ENCODE assay signal across 18 cellular contexts in the genomic region with DNA sequence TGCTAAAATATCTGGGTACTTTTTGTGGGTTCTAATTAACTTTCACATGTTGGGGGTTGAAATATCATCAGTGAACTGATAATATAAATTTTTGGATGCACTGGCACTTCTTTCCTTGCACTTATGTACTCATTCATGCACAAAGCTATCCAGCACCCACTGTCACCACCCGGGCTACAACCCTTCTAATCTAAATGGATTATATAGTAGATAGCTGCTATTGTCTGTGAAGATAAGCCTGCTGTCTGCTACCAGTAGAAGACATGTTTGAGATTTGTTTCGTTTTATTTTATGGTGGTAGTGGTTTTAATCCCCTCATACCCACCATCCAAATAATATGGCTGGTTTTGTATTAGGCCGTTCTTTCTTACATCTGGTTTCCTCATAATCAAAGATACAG.
A peak's percentile ranks its signal among the peaks of the same experiment; 100 is the strongest.
DNase-seq lines count a peak whose midpoint lies in the region; TF ChIP-seq lines count a peak whose summit lies in the region.
"Had no signal": no experiment of that assay in that cellular context is flagged by ENCODE, and none has a peak within 500 bp of the region (broad histone marks: within the 10 kb centered on the region; RNA-seq: fewer than 3 reads in every experiment).

No MANE protein-coding gene starts in this region.

- H3K79me2 ChIP-seq in SK-N-SH (ENCODE audit: insufficient read depth), result no peaks in the 10 kb centered on the region

- no peak overlapping the region for H3K4me2 ChIP-seq in SK-N-SH
- H3K4me2 ChIP-seq: BLaER1 treated with 17β-estradiol and CSF1 and Interleukin-3, amounts not matched to agents 10 nM and 100 nM had no signal

- DNase-seq in NCI-H1694 treated with DMSO at 0.1 percent for 48 hours (lab: John Stamatoyannopoulos, UW), result peak; percentile 36
- DNase-seq in NCI-H1694 (lab: John Stamatoyannopoulos, UW), result no peak
- no peak for DNase-seq in SK-N-SH
- DNase-seq in glutamatergic neuron, result no peak
- DNase-seq in DMS 273 treated with DMSO at 0.1 percent for 48 hours (lab: John Stamatoyannopoulos, UW), result no peak
- no peak for DNase-seq in Ammon's horn (ENCODE audit: low spot score)
- DNase-seq: BE2C; Calu3; CD4-positive, alpha-beta T cell; CD8-positive, alpha-beta memory T cell; DMS153; DND-41; GOT3; HFFc6 had no signal

- H3K9me3 ChIP-seq in SK-N-SH, result no peaks in the 10 kb centered on the region
- H3K9me3 ChIP-seq: BE2C, HAP-1 had no signal

- H3K36me3 Mint-ChIP-seq in glutamatergic neuron (ENCODE audit: unreplicated experiment), result no peaks in the 10 kb centered on the region

- peak in 1 of 2 experiments; percentile 99; a peak in 2 of 4 replicates for TF ChIP-seq EP300 in SK-N-SH (IDR thresholded peaks at IDR 0.05; ENCODE audit: borderline replicate concordance in 1 of 2, low read depth in 1 of 2, low read length in 1 of 2)

- no peaks in the 10 kb centered on the region for H3K9me2 ChIP-seq in SK-N-SH

- H4K20me1 ChIP-seq in SK-N-SH (ENCODE audit: insufficient read depth), result no peaks in the 10 kb centered on the region
- H4K20me1 ChIP-seq: BLaER1 treated with 17β-estradiol and CSF1 and Interleukin-3, amounts not matched to agents 10 nM and 100 nM had no signal

- H3K27me3 Mint-ChIP-seq in glutamatergic neuron (ENCODE audit: unreplicated experiment), result no peaks in the 10 kb centered on the region
- H3K27me3 Mint-ChIP-seq: CD4-positive, alpha-beta T cell; CD8-positive, alpha-beta memory T cell had no signal

- no peak overlapping the region for H2AFZ ChIP-seq in SK-N-SH (ENCODE audit: low read depth)

- no peak for TF ChIP-seq CTCF in SK-N-SH (IDR thresholded peaks at IDR 0.05)
- no peak for TF ChIP-seq CTCF in glutamatergic neuron (IDR thresholded peaks at IDR 0.05; ENCODE audit: partially characterized antibody, unreplicated experiment)

- no peaks in the 10 kb centered on the region for H3K9me3 Mint-ChIP-seq in glutamatergic neuron (ENCODE audit: unreplicated experiment)
- H3K9me3 Mint-ChIP-seq: HFFc6 had no signal

- peaks cover 22% of the 10 kb centered on the region for H3K4me1 Mint-ChIP-seq in glutamatergic neuron (ENCODE audit: low read depth, unreplicated experiment)
- H3K4me1 Mint-ChIP-seq: CD8-positive, alpha-beta memory T cell had no signal

- CTCF ChIA-PET in SK-N-SH (lab: Yijun Ruan, JAX), result interaction anchor here (0.5 to 3.2 kb wide), 22 partner anchors 8 to 584 kb away, joined by 3 to 44 read pairs (median 6); no protein-coding TSS in a partner anchor

- peaks cover 0 to 24% of the 10 kb centered on the region in 2 experiments for H3K36me3 ChIP-seq in SK-N-SH (replicated peaks in 1 of 2; ENCODE audit: control insufficient read depth in 1 of 2, insufficient read depth in 2 of 2, low read length in 1 of 2)
- H3K36me3 ChIP-seq: BE2C, HAP-1 had no signal

- peak; percentile 47 for TF ChIP-seq RAD21 in SK-N-SH (IDR thresholded peaks at IDR 0.05; ENCODE audit: low read length)

- H3K4me1 ChIP-seq in SK-N-SH (ENCODE audit: control insufficient read depth in 1 of 2, insufficient read depth in 2 of 2, low read depth in 1 of 2, low read length in 1 of 2), result peaks cover 12 to 69% of the 10 kb centered on the region in 2 experiments
- H3K4me1 ChIP-seq: BLaER1 treated with 17β-estradiol and CSF1 and Interleukin-3, amounts not matched to agents 10 nM and 100 nM had no signal

- H3F3A ChIP-seq in SK-N-SH (replicated peaks; ENCODE audit: insufficient read depth), result peaks cover 12% of the 10 kb centered on the region

- POLR2A ChIA-PET in SK-N-SH (lab: Yijun Ruan, JAX), result interaction anchor here (0.8 to 3.4 kb wide), 11 partner anchors 9 to 543 kb away, joined by 3 to 16 read pairs (median 8); no protein-coding TSS in a partner anchor

- no peak overlapping the region for H3K4me3 ChIP-seq in SK-N-SH (ENCODE audit: low read depth in 2 of 2, low read length in 1 of 2)
- H3K4me3 ChIP-seq: BLaER1 treated with 17β-estradiol and CSF1 and Interleukin-3, amounts not matched to agents 10 nM and 100 nM; HAP-1 had no signal

- peak overlapping the region in 1 of 2 experiments; percentile 100; a peak in 2 of 4 replicates for H3K27ac ChIP-seq in SK-N-SH (ENCODE audit: low read depth in 2 of 2, low read length in 1 of 2)
- H3K27ac ChIP-seq: 22Rv1; BLaER1 treated with 17β-estradiol and CSF1 and Interleukin-3, amounts not matched to agents 10 nM and 100 nM had no signal

- H3K9ac ChIP-seq in SK-N-SH, result no peak overlapping the region
- H3K9ac ChIP-seq: BLaER1 treated with 17β-estradiol and CSF1 and Interleukin-3, amounts not matched to agents 10 nM and 100 nM had no signal

- H3K27me3 ChIP-seq in SK-N-SH (ENCODE audit: insufficient read depth), result no peaks in the 10 kb centered on the region
- H3K27me3 ChIP-seq: BE2C; BLaER1 treated with 17β-estradiol and CSF1 and Interleukin-3, amounts not matched to agents 10 nM and 100 nM had no signal

- 54% methylated on average over 3 of the region's 3 CpGs for WGBS in SK-N-SH (ENCODE audit: low lambda C conversion rate)

- peak overlapping the region; percentile 65 for H3K27ac Mint-ChIP-seq in glutamatergic neuron (ENCODE audit: unreplicated experiment)
- H3K27ac Mint-ChIP-seq: CD14-positive monocyte; CD4-positive, alpha-beta T cell; CD8-positive, alpha-beta memory T cell; HFFc6 had no signal

- no peak overlapping the region for H3K4me3 Mint-ChIP-seq in glutamatergic neuron (ENCODE audit: unreplicated experiment)
- H3K4me3 Mint-ChIP-seq: CD14-positive monocyte; CD4-positive, alpha-beta T cell; CD8-positive, alpha-beta memory T cell; HFFc6 had no signal

TF ChIP-seq in SK-N-SH, 30 proteins besides CTCF, POLR2A, EP300 and RAD21:
- TF ChIP-seq CHD2 (IDR thresholded peaks at IDR 0.05; ENCODE audit: low read length, partially characterized antibody) (peak; percentile 70), NFIC (IDR thresholded peaks at IDR 0.05; ENCODE audit: borderline replicate concordance) (peak; percentile 18; the same call in 1 of the 2 replicates), POLR2AphosphoS5 (IDR thresholded peaks at IDR 0.05; ENCODE audit: low read depth, low read length) (0 out of 2 replicates have a peak, but pooled peaks have one; percentile 18), FOXJ3 (CRISPR knock-in tag; IDR thresholded peaks at IDR 0.05) (peak; percentile 61), ELF1 (IDR thresholded peaks at IDR 0.05) (no peak), TEAD4 (IDR thresholded peaks at IDR 0.05; ENCODE audit: borderline replicate concordance, insufficient read depth) (peak; percentile 16; the same call in 1 of the 2 replicates), JUND (IDR thresholded peaks at IDR 0.05) (peak; percentile 19; the same call in 1 of the 2 replicates), GATA2 (CRISPR knock-in tag; IDR thresholded peaks at IDR 0.05) (peak; percentile 95), SMC3 (IDR thresholded peaks at IDR 0.05; ENCODE audit: low read depth, low read length) (0 out of 2 replicates have a peak, but pooled peaks have one; percentile 4), MXI1 (IDR thresholded peaks at IDR 0.05; ENCODE audit: low read depth, low read length) (peak; percentile 38; the same call in 1 of the 2 replicates), RCOR1 (IDR thresholded peaks at IDR 0.05; ENCODE audit: low read length) (peak; percentile 95)
- TF ChIP-seq, protein P1, sequence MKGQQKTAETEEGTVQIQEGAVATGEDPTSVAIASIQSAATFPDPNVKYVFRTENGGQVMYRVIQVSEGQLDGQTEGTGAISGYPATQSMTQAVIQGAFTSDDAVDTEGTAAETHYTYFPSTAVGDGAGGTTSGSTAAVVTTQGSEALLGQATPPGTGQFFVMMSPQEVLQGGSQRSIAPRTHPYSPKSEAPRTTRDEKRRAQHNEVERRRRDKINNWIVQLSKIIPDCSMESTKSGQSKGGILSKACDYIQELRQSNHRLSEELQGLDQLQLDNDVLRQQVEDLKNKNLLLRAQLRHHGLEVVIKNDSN (IDR thresholded peaks at IDR 0.05; ENCODE audit: borderline replicate concordance, low read depth), result no peak
- TF ChIP-seq, protein P2, sequence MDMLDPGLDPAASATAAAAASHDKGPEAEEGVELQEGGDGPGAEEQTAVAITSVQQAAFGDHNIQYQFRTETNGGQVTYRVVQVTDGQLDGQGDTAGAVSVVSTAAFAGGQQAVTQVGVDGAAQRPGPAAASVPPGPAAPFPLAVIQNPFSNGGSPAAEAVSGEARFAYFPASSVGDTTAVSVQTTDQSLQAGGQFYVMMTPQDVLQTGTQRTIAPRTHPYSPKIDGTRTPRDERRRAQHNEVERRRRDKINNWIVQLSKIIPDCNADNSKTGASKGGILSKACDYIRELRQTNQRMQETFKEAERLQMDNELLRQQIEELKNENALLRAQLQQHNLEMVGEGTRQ (IDR thresholded peaks at IDR 0.05; ENCODE audit: borderline replicate concordance, low read depth, low read length), result no peak
- TF ChIP-seq, protein P3, sequence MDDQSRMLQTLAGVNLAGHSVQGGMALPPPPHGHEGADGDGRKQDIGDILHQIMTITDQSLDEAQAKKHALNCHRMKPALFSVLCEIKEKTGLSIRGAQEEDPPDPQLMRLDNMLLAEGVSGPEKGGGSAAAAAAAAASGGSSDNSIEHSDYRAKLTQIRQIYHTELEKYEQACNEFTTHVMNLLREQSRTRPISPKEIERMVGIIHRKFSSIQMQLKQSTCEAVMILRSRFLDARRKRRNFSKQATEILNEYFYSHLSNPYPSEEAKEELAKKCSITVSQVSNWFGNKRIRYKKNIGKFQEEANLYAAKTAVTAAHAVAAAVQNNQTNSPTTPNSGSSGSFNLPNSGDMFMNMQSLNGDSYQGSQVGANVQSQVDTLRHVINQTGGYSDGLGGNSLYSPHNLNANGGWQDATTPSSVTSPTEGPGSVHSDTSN (IDR thresholded peaks at IDR 0.05), result 0 out of 2 replicates have a peak, but pooled peaks have one; percentile 9
